21 cellular contexts compared by ENCODE assay signal in the genomic region with DNA sequence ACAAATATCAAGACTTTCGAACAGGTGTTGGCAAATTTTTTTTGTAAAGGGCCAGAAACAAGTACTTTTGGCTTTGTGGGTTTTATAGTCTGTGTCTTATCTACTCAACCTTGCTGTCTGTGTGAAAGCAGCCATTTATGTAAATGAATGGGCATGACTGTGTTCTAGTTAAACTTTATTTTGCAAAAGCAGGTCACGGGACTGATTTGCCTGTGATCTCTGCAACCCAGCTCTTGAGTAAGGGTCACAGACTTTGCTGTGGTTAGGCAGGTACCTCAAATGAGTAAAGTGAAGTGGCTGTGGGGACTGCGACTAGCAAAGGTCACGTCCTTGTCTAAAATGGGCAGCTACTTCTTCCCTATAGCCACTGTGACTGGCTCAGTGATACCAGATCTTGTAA.
DNase-seq lines count a peak whose midpoint lies in the region; ATAC-seq and TF ChIP-seq lines count a peak whose summit lies in the region.
"Had no signal": no experiment of that assay in that cellular context is flagged by ENCODE, and none has a peak within 500 bp of the region (broad histone marks: within the 10 kb centered on the region; RNA-seq: fewer than 3 reads in every experiment).

No MANE protein-coding gene starts in this region.

- CTCF ChIA-PET in activated CD4-positive, alpha-beta memory T cell treated with anti-CD3 and anti-CD28 coated beads for 36 hours (lab: Charles Lee) = no interaction called here

- no peaks in the 10 kb centered on the region for H3K27me3 ChIP-seq in hepatocyte

- peaks cover 6% of the 10 kb centered on the region for H3K4me1 ChIP-seq in hepatocyte (ENCODE audit: insufficient read depth)

- intact Hi-C loops in activated CD4-positive, alpha-beta memory T cell treated with anti-CD3 and anti-CD28 coated beads for 36 hours (cut with micrococcal nuclease) = no loop called here

- no peaks in the 10 kb centered on the region for H3K36me3 ChIP-seq in hepatocyte (replicated peaks; ENCODE audit: insufficient read depth, low read depth)

- H3K9me2 ChIP-seq in hepatocyte (replicated peaks; ENCODE audit: insufficient read depth) = no peaks in the 10 kb centered on the region

- peaks cover 6% of the 10 kb centered on the region for H3K79me2 ChIP-seq in hepatocyte

- no peak for TF ChIP-seq CTCF in hepatocyte (IDR thresholded peaks at IDR 0.05; ENCODE audit: poor library complexity)

- H3K27ac Mint-ChIP-seq in memory B cell = no peak overlapping the region
- H3K27ac Mint-ChIP-seq in activated CD4-positive, alpha-beta memory T cell treated with anti-CD3 and anti-CD28 coated beads for 36 hours = no peak overlapping the region
- H3K27ac Mint-ChIP-seq: naive thymus-derived CD8-positive, alpha-beta T cell had no signal

- no peak overlapping the region for H3K27ac ChIP-seq in hepatocyte
- H3K27ac ChIP-seq: epithelial cell of prostate, HL-60 had no signal

- H4K20me1 ChIP-seq in hepatocyte (ENCODE audit: insufficient read depth, poor library complexity, severe bottlenecking) = peaks cover 2% of the 10 kb centered on the region

- peaks cover 1% of the 10 kb centered on the region for H3K9me3 Mint-ChIP-seq in memory B cell
- no peaks in the 10 kb centered on the region for H3K9me3 Mint-ChIP-seq in activated CD4-positive, alpha-beta memory T cell treated with anti-CD3 and anti-CD28 coated beads for 36 hours
- H3K9me3 Mint-ChIP-seq: naive thymus-derived CD8-positive, alpha-beta T cell had no signal

- no peak for DNase-seq in memory B cell (ENCODE audit: low spot score in 2 of 2)
- DNase-seq in hepatocyte (ENCODE audit: low spot score) = no peak
- DNase-seq in effector CD4-positive, alpha-beta T cell = no peak
- DNase-seq in NCI-H2029 treated with DMSO at 0.1 percent for 48 hours (lab: John Stamatoyannopoulos, UW) = no peak
- no peak for DNase-seq in activated CD4-positive, alpha-beta memory T cell treated with anti-CD3 and anti-CD28 coated beads for 36 hours
- DNase-seq: AML-193; amniotic stem cell; DMS153; head of caudate nucleus; left cardiac atrium; naive thymus-derived CD8-positive, alpha-beta T cell; NCI-H1930; NCI-H82; stimulated activated CD4-positive, alpha-beta T cell treated with anti-CD3 and anti-CD28 coated beads, Interleukin-4, amount 100 ng/mL, for 1 hour; T1000 had no signal

- peak; percentile 63 for ATAC-seq in GM19023 (IDR thresholded peaks at IDR 0.05; ENCODE audit: unreplicated experiment)
- ATAC-seq in HG02759 (IDR thresholded peaks at IDR 0.05; ENCODE audit: unreplicated experiment) = peak; percentile 95
- ATAC-seq in HG03460 (IDR thresholded peaks at IDR 0.05; ENCODE audit: unreplicated experiment) = peak; percentile 84
- ATAC-seq in memory B cell (ENCODE audit: low read depth) = peak; percentile 46
- ATAC-seq: left cardiac atrium; naive thymus-derived CD8-positive, alpha-beta T cell; sciatic nerve had no signal

- no peak overlapping the region for H3K4me2 ChIP-seq in hepatocyte

- no peak overlapping the region for H2AFZ ChIP-seq in hepatocyte

- H3K4me1 Mint-ChIP-seq in memory B cell = peaks cover 10% of the 10 kb centered on the region
- peaks cover 7% of the 10 kb centered on the region for H3K4me1 Mint-ChIP-seq in activated CD4-positive, alpha-beta memory T cell treated with anti-CD3 and anti-CD28 coated beads for 36 hours (ENCODE audit: low read depth)

- 68% methylated on average over 4 of the region's 4 CpGs for WGBS in hepatocyte (ENCODE audit: low lambda C conversion rate, missing lambda C conversion rate)

- POLR2A ChIA-PET in activated CD4-positive, alpha-beta memory T cell treated with anti-CD3 and anti-CD28 coated beads for 36 hours (lab: Charles Lee) = no interaction called here

- H3K4me3 ChIP-seq in hepatocyte = no peak overlapping the region

- no peaks in the 10 kb centered on the region for H3K9me3 ChIP-seq in hepatocyte (ENCODE audit: low read depth)

- no peak overlapping the region for H3K4me3 Mint-ChIP-seq in memory B cell
- H3K4me3 Mint-ChIP-seq in activated CD4-positive, alpha-beta memory T cell treated with anti-CD3 and anti-CD28 coated beads for 36 hours = no peak overlapping the region
- H3K4me3 Mint-ChIP-seq: naive thymus-derived CD8-positive, alpha-beta T cell had no signal

- no peaks in the 10 kb centered on the region for H3K27me3 Mint-ChIP-seq in memory B cell
- H3K27me3 Mint-ChIP-seq in activated CD4-positive, alpha-beta memory T cell treated with anti-CD3 and anti-CD28 coated beads for 36 hours = no peaks in the 10 kb centered on the region
- H3K27me3 Mint-ChIP-seq: naive thymus-derived CD8-positive, alpha-beta T cell had no signal

- H3K36me3 Mint-ChIP-seq in memory B cell = peaks cover 27% of the 10 kb centered on the region
- peaks cover 16% of the 10 kb centered on the region for H3K36me3 Mint-ChIP-seq in activated CD4-positive, alpha-beta memory T cell treated with anti-CD3 and anti-CD28 coated beads for 36 hours
